8 cellular contexts compared by ENCODE assay signal in the genomic region with DNA sequence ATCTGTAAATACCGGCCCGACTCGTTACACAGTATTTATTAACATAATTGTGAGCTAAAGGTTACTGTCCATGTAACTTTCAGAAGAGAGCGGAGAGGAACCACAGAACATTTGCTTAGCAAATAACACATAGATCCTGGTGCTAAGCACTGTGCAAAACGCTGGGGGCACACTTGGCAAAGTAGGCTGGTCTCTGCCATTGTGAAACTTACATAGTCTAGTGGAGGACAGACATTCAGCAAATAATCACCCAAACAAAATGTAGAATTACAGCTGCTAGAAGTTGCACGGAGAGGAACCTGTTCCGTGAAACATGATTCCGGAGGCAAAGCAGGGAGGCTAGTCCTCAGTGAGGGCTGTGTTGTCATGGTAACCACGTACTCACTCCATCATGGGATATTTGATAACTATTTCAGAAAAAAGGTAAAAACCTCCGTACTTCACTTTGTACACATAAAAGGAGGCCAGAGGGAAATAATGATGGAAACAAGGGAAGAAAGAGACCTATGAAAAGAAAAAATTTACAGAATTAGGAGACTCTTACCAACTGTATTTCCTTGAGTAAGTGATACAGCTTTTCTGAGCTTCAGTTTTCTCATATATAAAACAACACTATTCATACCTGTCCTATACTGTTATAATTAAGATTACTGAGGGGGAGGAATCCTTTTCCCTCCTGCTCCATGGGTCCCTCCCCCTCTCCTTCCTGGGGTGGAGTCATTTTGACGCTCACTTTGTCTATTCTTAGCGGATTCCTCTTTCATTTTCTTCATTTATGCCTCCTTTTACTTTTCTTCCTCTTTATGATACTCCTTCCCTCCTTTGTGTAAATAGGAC. TPM values are rescaled to one million over a fixed set of nuclear protein-coding genes. Genes with fewer than 3 reads are reported as not detected.
A peak's percentile ranks its signal among the peaks of the same experiment; 100 is the strongest.
DNase-seq lines count a peak whose midpoint lies in the region; ATAC-seq and TF ChIP-seq lines count a peak whose summit lies in the region.

No MANE protein-coding gene starts in this region.

- H3K9me3 Mint-ChIP-seq in H9 (peaks cover 0 to 4% of the 10 kb centered on the region in 2 experiments; a peak in 2 of 5 replicates), memory B cell (no peaks in the 10 kb centered on the region)

- H3K4me1 Mint-ChIP-seq in H9 (peaks cover 37 to 42% of the 10 kb centered on the region in 2 experiments), memory B cell (peaks cover 40% of the 10 kb centered on the region)

- H3K4me3 ChIP-seq in dorsolateral prefrontal cortex, result peak overlapping the region; percentile 60 to 98 (median 90)
- H3K4me3 ChIP-seq in stomach smooth muscle (ENCODE audit: low read length in 2 of 2), result peak overlapping the region; percentile 82 to 92

- H4K8ac ChIP-seq in H9 (replicated peaks; ENCODE audit: insufficient read length, low read depth, low read length), result no peak overlapping the region

- intact Hi-C loops in dorsolateral prefrontal cortex (cut with DNase I), result loop anchor here (2.0 to 10.0 kb wide), 7 partner anchors 52 to 812 kb away; no protein-coding TSS in a partner anchor

- H2BK5ac ChIP-seq in H9 (ENCODE audit: insufficient read length, low read length), result no peak overlapping the region

- no peak overlapping the region for H2BK12ac ChIP-seq in H9 (ENCODE audit: insufficient read length, low read depth, low read length)

- H3K79me2 ChIP-seq in H9 (ENCODE audit: insufficient read depth, low read length), result no peaks in the 10 kb centered on the region

- peak overlapping the region; percentile 90 for H3K4me2 ChIP-seq in H9 (ENCODE audit: insufficient read depth, insufficient read length, low read length)

- no peak overlapping the region for H2BK20ac ChIP-seq in H9 (ENCODE audit: low read depth, low read length, poor library complexity, severe bottlenecking)

- H3K23ac ChIP-seq in H9 (ENCODE audit: insufficient read length, low read depth, low read length), result no peak overlapping the region

- no peak overlapping the region for H2AK5ac ChIP-seq in H9 (ENCODE audit: insufficient read length, low read length)

- DNase-seq in NCI-H1417 (lab: John Stamatoyannopoulos, UW) (peak in 2 of 3 experiments; percentile 81 to 93), NCI-H1417 treated with DMSO at 0.1 percent for 48 hours (lab: John Stamatoyannopoulos, UW) (no peak), H9 (peak; percentile 42), M059J (ENCODE audit: low read depth) (peak; percentile 22), T follicular helper cell (ENCODE audit: low read depth) (peak; percentile 39), dorsolateral prefrontal cortex (peak in 5 of 10 donors; percentile 21 to 65 (median 54)), memory B cell (ENCODE audit: low spot score in 2 of 2) (peak; percentile 56 to 74)

- WGBS in H9 (ENCODE audit: extremely low coverage, insufficient read length, low lambda C conversion rate), result no CpG with 5 or more reads among the region's 12 CpGs

- peaks cover 29% of the 10 kb centered on the region for H3K27me3 Mint-ChIP-seq in H9 (ENCODE audit: low read depth)
- H3K27me3 Mint-ChIP-seq in memory B cell, result no peaks in the 10 kb centered on the region

- H3K18ac ChIP-seq in H9 (ENCODE audit: insufficient read length, low read depth, low read length), result no peak overlapping the region

- no peak overlapping the region for H2BK120ac ChIP-seq in H9 (ENCODE audit: low read depth, low read length, poor library complexity, severe bottlenecking)

- peak; percentile 52; the same call in 2 of the 3 replicates for TF ChIP-seq CTCF in H9 (conservative IDR thresholded peaks at IDR 0.05)
- peak in 26 of 56 donors; percentile 2 to 45 (median 22) for TF ChIP-seq CTCF in dorsolateral prefrontal cortex (IDR thresholded peaks at IDR 0.05 in 54 of 56, conservative IDR thresholded peaks at IDR 0.05 in 2 of 56; ENCODE audit: low read depth in 1 of 56, partially characterized antibody in 56 of 56)

- H4K91ac ChIP-seq in H9 (ENCODE audit: insufficient read length, low read depth, low read length), result no peak overlapping the region

- H3K9me3 ChIP-seq in H9 (ENCODE audit: control insufficient read depth, low read depth, low read length) (no peaks in the 10 kb centered on the region), stomach smooth muscle (ENCODE audit: control insufficient read depth in 2 of 2, low read length in 2 of 2) (no peaks in the 10 kb centered on the region)

- H3K9ac ChIP-seq in H9 (ENCODE audit: extremely low read depth, insufficient read length, low read length) (no peak overlapping the region), stomach smooth muscle (ENCODE audit: low read length in 2 of 2) (peak overlapping the region; percentile 56 to 71)

- H3K23me2 ChIP-seq in H9 (ENCODE audit: insufficient read length, low read depth, low read length, poor library complexity, severe bottlenecking), result peaks cover 11% of the 10 kb centered on the region

- H3K14ac ChIP-seq in H9 (ENCODE audit: insufficient read depth, low read length), result no peak overlapping the region

- H3K36me3 ChIP-seq in stomach smooth muscle (ENCODE audit: control insufficient read depth in 2 of 2, insufficient read depth in 2 of 2, low read length in 2 of 2), result no peaks in the 10 kb centered on the region

- H3K4me1 ChIP-seq in H9 (ENCODE audit: insufficient read depth, low read length) (no peaks in the 10 kb centered on the region; the same call in 1 of the 2 replicates), stomach smooth muscle (ENCODE audit: control insufficient read depth, insufficient read depth, low read length) (peaks cover 35% of the 10 kb centered on the region)

- H3K27ac Mint-ChIP-seq in H9 (peak overlapping the region in 1 of 3 experiments; percentile 62; a peak in 1 of 7 replicates), memory B cell (peak overlapping the region; percentile 100)

- no peak overlapping the region for H4K5ac ChIP-seq in H9 (ENCODE audit: insufficient read length, low read depth, low read length)

- no peak overlapping the region for H3K27ac ChIP-seq in H9 (ENCODE audit: insufficient read length, low read depth, low read length)
- peak overlapping the region; percentile 4 to 97 (median 92) for H3K27ac ChIP-seq in dorsolateral prefrontal cortex
- peak overlapping the region; percentile 76 for H3K27ac ChIP-seq in stomach smooth muscle (ENCODE audit: low read length)

- H4K20me1 ChIP-seq in H9 (ENCODE audit: control insufficient read depth, insufficient read depth, insufficient read length), result no peaks in the 10 kb centered on the region

- ATAC-seq in memory B cell (ENCODE audit: low read depth), result no peak

- H3K27me3 ChIP-seq in H9 (ENCODE audit: insufficient read depth, low read length) (peaks cover 8% of the 10 kb centered on the region; the same call in 1 of the 2 replicates), dorsolateral prefrontal cortex (no peaks in the 10 kb centered on the region), stomach smooth muscle (ENCODE audit: control insufficient read depth in 1 of 2, insufficient read depth in 2 of 2, low read length in 2 of 2) (no peaks in the 10 kb centered on the region)

- no peak overlapping the region for H3K56ac ChIP-seq in H9 (ENCODE audit: insufficient read length, low read depth, low read length)

- no peaks in the 10 kb centered on the region for H3K79me1 ChIP-seq in H9 (ENCODE audit: insufficient read depth, low read depth, low read length, poor library complexity, severe bottlenecking)

- peak overlapping the region; percentile 70 to 85 for H3K4me3 Mint-ChIP-seq in H9
- peak overlapping the region; percentile 97 for H3K4me3 Mint-ChIP-seq in memory B cell

- no peak overlapping the region for H2AFZ ChIP-seq in H9 (ENCODE audit: low read length)

- H3T11ph ChIP-seq in H9 (ENCODE audit: low read length), result no peak overlapping the region

- H2BK15ac ChIP-seq in H9 (ENCODE audit: low read depth, low read length), result no peak overlapping the region

- peaks cover 0 to 7% (median 2%) of the 10 kb centered on the region in 3 experiments; a peak in 4 of 7 replicates for H3K36me3 Mint-ChIP-seq in H9 (ENCODE audit: insufficient read depth in 1 of 3, low read depth in 3 of 3)
- no peaks in the 10 kb centered on the region for H3K36me3 Mint-ChIP-seq in memory B cell

- no peak overlapping the region for H3K4ac ChIP-seq in H9 (ENCODE audit: low read depth, low read length)

RNA-seq across cellular contexts. Expression of a gene that starts 0.8 kb away (rescaled TPM):
- total RNA-seq in H9 (2021) (6.4 and 7.5 TPM in 2 replicates), dorsolateral prefrontal cortex (10 to 100 TPM in 118 of 120 experiments, 1 to 10 TPM in 2; 8.3 to 27.8 (median 17.8) TPM)
- total RNA-seq in M059J (2014; rRNA removed; shearing (Covaris generic)), result 0.05 TPM in 1 of 2 replicates, not detected in the other
